In genomic region chr5:140344683-140345423, GRCh38 we compare ENCODE assay signal across 9 cellular contexts. TPM values are rescaled to one million over a fixed set of nuclear protein-coding genes. Genes with fewer than 3 reads are reported as not detected.
A peak's percentile ranks its signal among the peaks of the same experiment; 100 is the strongest.
DNase-seq lines count a peak whose midpoint lies in the region; ATAC-seq lines count a peak whose summit lies in the region.
"Had no signal": no experiment of that assay in that cellular context is flagged by ENCODE, and none has a peak within 500 bp of the region (broad histone marks: within the 10 kb centered on the region; RNA-seq: fewer than 3 reads in every experiment).

No MANE protein-coding gene starts in this region.

- POLR2A ChIA-PET in activated CD4-positive, alpha-beta T cell treated with anti-CD3 and anti-CD28 coated beads for 36 hours (lab: Charles Lee) = interaction anchor here (0.8 kb wide), 1 partner anchor 18 kb away, joined by 3 read pairs; no protein-coding TSS in a partner anchor

- H3K27ac Mint-ChIP-seq in activated CD4-positive, alpha-beta T cell treated with anti-CD3 and anti-CD28 coated beads for 36 hours = peak overlapping the region; percentile 57
- H3K27ac Mint-ChIP-seq in activated T-helper 17 cell treated with anti-CD3 and anti-CD28 coated beads, Interleukin-2, amount 50 U/mL, for 72 hours = peak overlapping the region; percentile 39
- H3K27ac Mint-ChIP-seq in immature natural killer cell = peak overlapping the region in 1 of 6 donors; percentile 12

- ATAC-seq in activated CD4-positive, alpha-beta T cell treated with anti-CD3 and anti-CD28 coated beads for 36 hours = peak; percentile 45
- ATAC-seq in activated T-helper 17 cell treated with anti-CD3 and anti-CD28 coated beads, Interleukin-2, amount 50 U/mL, for 72 hours (replicated peaks) = peak; percentile 60
- ATAC-seq in GM18867 (IDR thresholded peaks at IDR 0.05; ENCODE audit: unreplicated experiment) = no peak

- CTCF ChIA-PET in activated CD4-positive, alpha-beta T cell treated with anti-CD3 and anti-CD28 coated beads for 36 hours (lab: Charles Lee) = interaction anchor here (0.5 to 16.4 kb wide), 16 partner anchors 10 to 237 kb away, joined by 3 to 616 read pairs (median 4); partner anchors contain the start of genes PFDN1 and SLC4A9

- H3K9me3 Mint-ChIP-seq in activated CD4-positive, alpha-beta T cell treated with anti-CD3 and anti-CD28 coated beads for 36 hours (ENCODE audit: low read depth) = no peaks in the 10 kb centered on the region
- no peaks in the 10 kb centered on the region for H3K9me3 Mint-ChIP-seq in activated T-helper 17 cell treated with anti-CD3 and anti-CD28 coated beads, Interleukin-2, amount 50 U/mL, for 72 hours
- H3K9me3 Mint-ChIP-seq in immature natural killer cell = no peaks in the 10 kb centered on the region

- peak; percentile 59 for DNase-seq in activated CD4-positive, alpha-beta T cell treated with anti-CD3 and anti-CD28 coated beads for 36 hours
- no peak for DNase-seq in activated CD4-positive, alpha-beta T cell treated with anti-CD3 and anti-CD28 coated beads for 1 hour
- DNase-seq in immature natural killer cell (no peak), NCI-H2196 (lab: John Stamatoyannopoulos, UW; ENCODE audit: unreplicated experiment) (no peak), Kasumi-1 (lab: John Stamatoyannopoulos, UW) (no peak)
- DNase-seq in stimulated activated naive CD4-positive, alpha-beta T cell treated with Interleukin-2 at 50 U/mL for 16 hours (lab: John Stamatoyannopoulos, UW) = peak; percentile 28
- DNase-seq: DND-41 had no signal

- intact Hi-C loops in activated CD4-positive, alpha-beta T cell treated with anti-CD3 and anti-CD28 coated beads for 36 hours (cut with DNase I, micrococcal nuclease) = loop anchor here in 1 of 2 experiments (5.0 kb wide), 1 partner anchor 238 kb away; no protein-coding TSS in a partner anchor

- peaks cover 26% of the 10 kb centered on the region for H3K36me3 Mint-ChIP-seq in activated CD4-positive, alpha-beta T cell treated with anti-CD3 and anti-CD28 coated beads for 36 hours (ENCODE audit: low read depth)
- peaks cover 51% of the 10 kb centered on the region for H3K36me3 Mint-ChIP-seq in activated T-helper 17 cell treated with anti-CD3 and anti-CD28 coated beads, Interleukin-2, amount 50 U/mL, for 72 hours (ENCODE audit: low read depth)
- H3K36me3 Mint-ChIP-seq in immature natural killer cell = no peaks in the 10 kb centered on the region

- H3K4me1 Mint-ChIP-seq in activated CD4-positive, alpha-beta T cell treated with anti-CD3 and anti-CD28 coated beads for 36 hours = peaks cover 52% of the 10 kb centered on the region
- peaks cover 32% of the 10 kb centered on the region for H3K4me1 Mint-ChIP-seq in activated T-helper 17 cell treated with anti-CD3 and anti-CD28 coated beads, Interleukin-2, amount 50 U/mL, for 72 hours
- peaks cover 26 to 39% of the 10 kb centered on the region in 2 donors for H3K4me1 Mint-ChIP-seq in immature natural killer cell

- peak overlapping the region; percentile 80 for H3K4me3 Mint-ChIP-seq in activated CD4-positive, alpha-beta T cell treated with anti-CD3 and anti-CD28 coated beads for 36 hours
- H3K4me3 Mint-ChIP-seq in activated T-helper 17 cell treated with anti-CD3 and anti-CD28 coated beads, Interleukin-2, amount 50 U/mL, for 72 hours = peak overlapping the region; percentile 81
- peak overlapping the region in 3 of 5 donors; percentile 1 to 83 (median 77) for H3K4me3 Mint-ChIP-seq in immature natural killer cell

- H3K27me3 Mint-ChIP-seq in activated CD4-positive, alpha-beta T cell treated with anti-CD3 and anti-CD28 coated beads for 36 hours = peaks cover 2% of the 10 kb centered on the region
- H3K27me3 Mint-ChIP-seq in activated T-helper 17 cell treated with anti-CD3 and anti-CD28 coated beads, Interleukin-2, amount 50 U/mL, for 72 hours = no peaks in the 10 kb centered on the region
- H3K27me3 Mint-ChIP-seq in immature natural killer cell (ENCODE audit: low read depth in 3 of 3) = peaks cover 5 to 18% (median 5%) of the 10 kb centered on the region in 3 donors

RNA-seq across cellular contexts. Expression of gene HBEGF, which starts 1.6 kb away (rescaled TPM):
- 10 to 100 TPM; 11.8 to 12.5 TPM for total RNA-seq in activated CD4-positive, alpha-beta T cell treated with anti-CD3 and anti-CD28 coated beads for 36 hours
- total RNA-seq in activated T-helper 17 cell treated with anti-CD3 and anti-CD28 coated beads, Interleukin-2, amount 50 U/mL, for 72 hours = 10 to 100 TPM; 12.6 to 22.9 TPM
- polyA plus RNA-seq in immature natural killer cell = 1 to 10 TPM in 1 of 3 donors, under 1 TPM in 1, not detected in 1; 0.80 to 2.2 TPM

RNA-seq across cellular contexts. Expression of gene SLC4A9, which starts 15.1 kb away (rescaled TPM):
- total RNA-seq in activated CD4-positive, alpha-beta T cell treated with anti-CD3 and anti-CD28 coated beads for 36 hours = under 1 TPM; 0.21 to 0.73 TPM
- under 1 TPM; 0.26 TPM for total RNA-seq in activated T-helper 17 cell treated with anti-CD3 and anti-CD28 coated beads, Interleukin-2, amount 50 U/mL, for 72 hours
- not detected for polyA plus RNA-seq in immature natural killer cell

RNA-seq across cellular contexts. Expression of gene PFDN1, which starts 42.0 kb away (rescaled TPM):
- 10 to 100 TPM; 52.6 to 63.2 TPM for total RNA-seq in activated CD4-positive, alpha-beta T cell treated with anti-CD3 and anti-CD28 coated beads for 36 hours
- 10 to 100 TPM; 40.1 to 64.1 TPM for total RNA-seq in activated T-helper 17 cell treated with anti-CD3 and anti-CD28 coated beads, Interleukin-2, amount 50 U/mL, for 72 hours
- 100 to 1,000 TPM; 114 to 225 (median 150) TPM for polyA plus RNA-seq in immature natural killer cell

RNA-seq across cellular contexts. Expression of gene ANKHD1, which starts 56.8 kb away (rescaled TPM):
- total RNA-seq in activated CD4-positive, alpha-beta T cell treated with anti-CD3 and anti-CD28 coated beads for 36 hours = 10 to 100 TPM; 77.1 to 93.5 TPM
- total RNA-seq in activated T-helper 17 cell treated with anti-CD3 and anti-CD28 coated beads, Interleukin-2, amount 50 U/mL, for 72 hours = 100 to 1,000 TPM in 1 of 2 donors, 10 to 100 TPM in 1; 94.5 to 119 TPM
- polyA plus RNA-seq in immature natural killer cell = 10 to 100 TPM; 37.0 to 86.1 (median 62.7) TPM

Comparison
In these comparisons a context has a peak if more than half of its experiments do, and no peak if none do; other contexts are left out.
1. DNase-seq: peak in activated CD4-positive, alpha-beta T cell treated with anti-CD3 and anti-CD28 coated beads for 36 hours (single experiment) and stimulated activated naive CD4-positive, alpha-beta T cell treated with Interleukin-2 at 50 U/mL for 16 hours (single experiment); none in activated CD4-positive, alpha-beta T cell treated with anti-CD3 and anti-CD28 coated beads for 1 hour (single experiment), immature natural killer cell (0 of 3), NCI-H2196 (single experiment) and Kasumi-1 (0 of 2).
2. Peak in every context shown above with its lines, with median percentiles within 50 percentile points of each other: H3K4me3 Mint-ChIP-seq.